In the genomic region with DNA sequence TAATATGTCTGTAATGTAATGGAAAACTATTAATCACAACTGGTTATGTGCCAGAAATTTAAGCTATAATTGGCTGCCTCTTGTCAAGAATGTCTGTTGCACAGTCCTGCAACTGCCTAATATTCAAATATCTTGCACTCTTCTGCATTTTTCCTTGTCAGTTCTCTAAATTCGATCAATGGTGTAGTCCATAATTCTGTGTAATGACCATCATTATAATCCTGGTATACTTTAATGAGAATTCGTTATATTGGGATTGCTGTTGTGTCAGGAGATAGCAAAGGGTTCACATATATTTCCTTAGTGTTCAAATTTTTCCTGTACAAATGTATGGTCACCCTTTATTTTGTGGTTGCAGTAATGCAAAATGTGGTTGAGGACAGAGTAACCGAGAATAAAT, we compare ENCODE assay signal across 19 cellular contexts. TPM values are rescaled to one million over a fixed set of nuclear protein-coding genes. Genes with fewer than 3 reads are reported as not detected.
"Had no signal": no experiment of that assay in that cellular context is flagged by ENCODE, and none has a peak within 500 bp of the region (broad histone marks: within the 10 kb centered on the region; RNA-seq: fewer than 3 reads in every experiment).

No MANE protein-coding gene starts in this region.

- DNase-seq: activated CD4-positive, alpha-beta T cell treated with anti-CD3 and anti-CD28 coated beads for 4 hours; activated CD8-positive, alpha-beta memory T cell treated with anti-CD3 and anti-CD28 coated beads, Interleukin-2, amount 50 U/mL, for 4 hours; activated CD8-positive, alpha-beta T cell treated with anti-CD3 and anti-CD28 coated beads for 36 hours; activated gamma-delta T cell treated with Interleukin-2 at 50 U/mL for 16 hours; activated T-cell treated with anti-CD3 and anti-CD28 coated beads, Interleukin-2, amount 50 U/mL, for 72 hours; aorta; Karpas-422; NCI-H1048; NCI-H1417 treated with DMSO at 0.1 percent for 48 hours; NCI-H187; NCI-H2081; NCI-H510A treated with DMSO at 0.1 percent for 48 hours; PC-3; SHP77 had no signal

- H3K9me3 Mint-ChIP-seq: activated CD8-positive, alpha-beta T cell treated with anti-CD3 and anti-CD28 coated beads for 36 hours; activated naive CD4-positive, alpha-beta T cell treated with anti-CD3 and anti-CD28 coated beads, Interleukin-2, amount 50 U/mL, for 24 hours; activated T-cell treated with anti-CD3 and anti-CD28 coated beads, Interleukin-2, amount 50 U/mL, for 72 hours; activated T-helper 2 cell treated with anti-CD3 and anti-CD28 coated beads, Interferon-gamma antibody, Interleukin-2, Interleukin-4, amounts not matched to agents 10 μg/mL and 5 μg/mL and 100 μg/mL, durations not matched to agents 14 hours and 24 hours and 36 hours; central memory CD8-positive, alpha-beta T cell; T-helper 1 cell treated with Interleukin-12 subunit alpha and Interleukin-12 subunit beta and Interleukin-4 antibody, amounts not matched to agents 30 μg/mL and 1 μg/mL, for 36 hours had no signal

- H3K9me3 ChIP-seq: SJSA1 had no signal

- H3K4me3 ChIP-seq: SJSA1 had no signal

- H3K27ac Mint-ChIP-seq: activated CD8-positive, alpha-beta T cell treated with anti-CD3 and anti-CD28 coated beads for 36 hours; activated naive CD4-positive, alpha-beta T cell treated with anti-CD3 and anti-CD28 coated beads, Interleukin-2, amount 50 U/mL, for 24 hours; activated T-cell treated with anti-CD3 and anti-CD28 coated beads, Interleukin-2, amount 50 U/mL, for 72 hours; activated T-helper 2 cell treated with anti-CD3 and anti-CD28 coated beads, Interferon-gamma antibody, Interleukin-2, Interleukin-4, amounts not matched to agents 10 μg/mL and 5 μg/mL and 100 μg/mL, durations not matched to agents 14 hours and 24 hours and 36 hours; T-helper 1 cell treated with Interleukin-12 subunit alpha and Interleukin-12 subunit beta and Interleukin-4 antibody, amounts not matched to agents 30 μg/mL and 1 μg/mL, for 36 hours had no signal

- H3K4me3 Mint-ChIP-seq: activated CD8-positive, alpha-beta T cell treated with anti-CD3 and anti-CD28 coated beads for 36 hours; activated naive CD4-positive, alpha-beta T cell treated with anti-CD3 and anti-CD28 coated beads, Interleukin-2, amount 50 U/mL, for 24 hours; activated T-cell treated with anti-CD3 and anti-CD28 coated beads, Interleukin-2, amount 50 U/mL, for 72 hours; central memory CD8-positive, alpha-beta T cell; T-helper 1 cell treated with Interleukin-12 subunit alpha and Interleukin-12 subunit beta and Interleukin-4 antibody, amounts not matched to agents 30 μg/mL and 1 μg/mL, for 36 hours had no signal

- H3K36me3 ChIP-seq: SJSA1 had no signal

- H3K27ac ChIP-seq: SJSA1 had no signal

- H3K36me3 Mint-ChIP-seq: activated naive CD4-positive, alpha-beta T cell treated with anti-CD3 and anti-CD28 coated beads, Interleukin-2, amount 50 U/mL, for 24 hours had no signal

RNA-seq across cellular contexts. Expression of gene NTNG1, which starts 4.8 kb away (rescaled TPM):
- total RNA-seq: activated T-helper 2 cell treated with anti-CD3 and anti-CD28 coated beads, Interferon-gamma antibody, Interleukin-2, Interleukin-4, amounts not matched to agents 10 μg/mL and 5 μg/mL and 100 μg/mL, durations not matched to agents 14 hours and 24 hours and 36 hours; SJSA1 had no signal
